ENCODE assay signal across 18 cellular contexts in the genomic region with DNA sequence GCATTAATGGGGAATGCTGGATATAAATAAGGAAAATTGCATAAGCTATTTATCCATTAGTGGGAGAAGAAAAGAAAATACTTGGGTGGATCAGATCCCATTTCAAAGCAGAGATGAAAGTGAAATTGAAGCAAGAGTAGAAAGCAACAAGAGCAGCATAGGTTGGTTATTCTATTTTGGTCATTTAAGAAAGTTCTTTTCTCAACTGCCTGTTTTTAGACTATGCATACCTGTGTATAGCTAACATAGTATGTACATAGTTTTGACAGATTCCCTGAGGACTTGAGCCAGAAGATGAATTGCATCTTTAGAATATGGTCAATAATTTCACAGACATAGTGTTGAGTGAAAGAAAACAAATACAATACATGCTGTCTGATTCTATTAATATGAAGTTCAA. TPM values are rescaled to one million over a fixed set of nuclear protein-coding genes. Genes with fewer than 3 reads are reported as not detected.
DNase-seq lines count a peak whose midpoint lies in the region; ATAC-seq and TF ChIP-seq lines count a peak whose summit lies in the region.
"Had no signal": no experiment of that assay in that cellular context is flagged by ENCODE, and none has a peak within 500 bp of the region (broad histone marks: within the 10 kb centered on the region; RNA-seq: fewer than 3 reads in every experiment).

No MANE protein-coding gene starts in this region.

- TF ChIP-seq CTCF in GM23338 (conservative IDR thresholded peaks at IDR 0.05; ENCODE audit: low read depth in 2 of 2) (no peak), OCI-LY7 (conservative IDR thresholded peaks at IDR 0.05; ENCODE audit: low read length) (no peak)

- H3K36me3 ChIP-seq in GM23338 (ENCODE audit: insufficient read depth) (no peaks in the 10 kb centered on the region), OCI-LY7 (ENCODE audit: insufficient read depth, low read length) (no peaks in the 10 kb centered on the region)

- H3K4me2 ChIP-seq in GM23338 (no peak overlapping the region), OCI-LY7 (ENCODE audit: low read length) (no peak overlapping the region)
- H3K4me2 ChIP-seq: smooth muscle cell had no signal

- no peaks in the 10 kb centered on the region for H3F3A ChIP-seq in GM23338 (replicated peaks; ENCODE audit: low read depth)

- H3K4me3 ChIP-seq in GM23338 (no peak overlapping the region), OCI-LY7 (ENCODE audit: low read depth, low read length, poor library complexity, severe bottlenecking) (no peak overlapping the region)
- H3K4me3 ChIP-seq: GM23248, smooth muscle cell had no signal

- POLR2A ChIA-PET in OCI-LY7 (lab: Charles Lee) = interaction anchor here (1.0 to 1.5 kb wide), 2 partner anchors 14 to 16 kb away, joined by 3 to 6 read pairs; no protein-coding TSS in a partner anchor

- CTCF ChIA-PET in OCI-LY7 (lab: Charles Lee; ENCODE audit: unreplicated experiment) = no interaction called here

- peaks cover 84% of the 10 kb centered on the region for H3K4me1 Mint-ChIP-seq in activated T-cell treated with anti-CD3 and anti-CD28 coated beads, Interleukin-2, amount 50 U/mL, for 72 hours (ENCODE audit: low read depth)
- H3K4me1 Mint-ChIP-seq in GM23338 = peaks cover 10% of the 10 kb centered on the region; the same call in 2 of the 3 replicates
- H3K4me1 Mint-ChIP-seq in activated naive CD8-positive, alpha-beta T cell (ENCODE audit: low read depth) = peaks cover 60% of the 10 kb centered on the region
- H3K4me1 Mint-ChIP-seq in stimulated activated naive B cell treated with anti-CD40 and anti-IgM and Interleukin-4, amounts not matched to agents 10 μg/mL and 1 μg/mL and 100 μg/mL, for 72 hours = peaks cover 41 to 70% of the 10 kb centered on the region in 2 donors

- ATAC-seq in activated T-cell treated with anti-CD3 and anti-CD28 coated beads, Interleukin-2, amount 50 U/mL, for 72 hours (replicated peaks in 1 of 2) = no peak
- no peak for ATAC-seq in GM23338
- no peak for ATAC-seq in stimulated activated naive B cell treated with anti-CD40 and anti-IgM and Interleukin-4, amounts not matched to agents 10 μg/mL and 1 μg/mL and 100 μg/mL, for 72 hours (replicated peaks)

- no peak for DNase-seq in activated T-cell treated with anti-CD3 and anti-CD28 coated beads, Interleukin-2, amount 50 U/mL, for 72 hours
- DNase-seq in activated T-cell treated with anti-CD3 and anti-CD28 coated beads for 4 hours (no peak), GM23338 (ENCODE audit: low spot score) (no peak), HCEC 1CT (no peak), OCI-LY7 (ENCODE audit: low spot score) (no peak), NCI-H187 (lab: John Stamatoyannopoulos, UW) (no peak)
- no peak for DNase-seq in stimulated activated naive B cell treated with anti-CD40 and anti-IgM and Interleukin-4, amounts not matched to agents 10 μg/mL and 1 μg/mL and 100 μg/mL, for 72 hours
- DNase-seq: activated effector memory CD4-positive, alpha-beta T cell treated with anti-CD3 and anti-CD28 coated beads, Interleukin-2, amount 50 U/mL, for 16 hours; aorta; DND-41; GM23248; hypothalamus; SHP77; stimulated activated CD4-positive, alpha-beta T cell treated with anti-CD3 and anti-CD28 coated beads, Interleukin-4, amount 100 ng/mL, for 24 hours; substantia nigra had no signal

- H3K4me1 ChIP-seq in GM23338 (ENCODE audit: insufficient read depth) (peaks cover 7% of the 10 kb centered on the region), OCI-LY7 (ENCODE audit: insufficient read depth, low read length, poor library complexity, severe bottlenecking) (peaks cover 19% of the 10 kb centered on the region)

- H3K36me3 Mint-ChIP-seq in activated T-cell treated with anti-CD3 and anti-CD28 coated beads, Interleukin-2, amount 50 U/mL, for 72 hours (ENCODE audit: insufficient read depth in 2 of 2) = peaks cover 0 to 5% of the 10 kb centered on the region in 2 donors
- H3K36me3 Mint-ChIP-seq in GM23338 (ENCODE audit: low read depth) = no peaks in the 10 kb centered on the region
- no peaks in the 10 kb centered on the region for H3K36me3 Mint-ChIP-seq in activated naive CD8-positive, alpha-beta T cell
- H3K36me3 Mint-ChIP-seq in stimulated activated naive B cell treated with anti-CD40 and anti-IgM and Interleukin-4, amounts not matched to agents 10 μg/mL and 1 μg/mL and 100 μg/mL, for 72 hours = peaks cover 4 to 5% of the 10 kb centered on the region in 2 donors

- no peaks in the 10 kb centered on the region for H3K79me2 ChIP-seq in GM23338 (replicated peaks; ENCODE audit: insufficient read depth)
- no peaks in the 10 kb centered on the region for H3K79me2 ChIP-seq in OCI-LY7 (ENCODE audit: insufficient read depth, low read depth, low read length)

- no peak overlapping the region for H3K27ac ChIP-seq in GM23338 (ENCODE audit: low read depth)
- H3K27ac ChIP-seq in OCI-LY7 (ENCODE audit: low read depth, low read length, poor library complexity, severe bottlenecking) = no peak overlapping the region
- H3K27ac ChIP-seq: GM23248 had no signal

- H3K9me3 ChIP-seq in OCI-LY7 (ENCODE audit: low read length) = no peaks in the 10 kb centered on the region

- BruUV-seq in OCI-LY7 (replicated peaks; lab: Mats Ljungman, UMichigan) = no TSS peak

- H3K4me3 Mint-ChIP-seq in activated T-cell treated with anti-CD3 and anti-CD28 coated beads, Interleukin-2, amount 50 U/mL, for 72 hours = peak overlapping the region; percentile 22 to 29
- no peak overlapping the region for H3K4me3 Mint-ChIP-seq in GM23338
- H3K4me3 Mint-ChIP-seq in activated naive CD8-positive, alpha-beta T cell = peak overlapping the region; percentile 9
- H3K4me3 Mint-ChIP-seq in stimulated activated naive B cell treated with anti-CD40 and anti-IgM and Interleukin-4, amounts not matched to agents 10 μg/mL and 1 μg/mL and 100 μg/mL, for 72 hours = no peak overlapping the region
- H3K4me3 Mint-ChIP-seq: neural crest cell had no signal

- peak overlapping the region; percentile 38 for H3K27ac Mint-ChIP-seq in activated T-cell treated with anti-CD3 and anti-CD28 coated beads, Interleukin-2, amount 50 U/mL, for 72 hours
- no peak overlapping the region for H3K27ac Mint-ChIP-seq in GM23338
- peak overlapping the region; percentile 92 for H3K27ac Mint-ChIP-seq in activated naive CD8-positive, alpha-beta T cell
- H3K27ac Mint-ChIP-seq in stimulated activated naive B cell treated with anti-CD40 and anti-IgM and Interleukin-4, amounts not matched to agents 10 μg/mL and 1 μg/mL and 100 μg/mL, for 72 hours = peak overlapping the region; percentile 31

- peaks cover 0 to 5% of the 10 kb centered on the region in 2 donors for H3K9me3 Mint-ChIP-seq in activated T-cell treated with anti-CD3 and anti-CD28 coated beads, Interleukin-2, amount 50 U/mL, for 72 hours
- no peaks in the 10 kb centered on the region for H3K9me3 Mint-ChIP-seq in GM23338
- H3K9me3 Mint-ChIP-seq in activated naive CD8-positive, alpha-beta T cell (ENCODE audit: low read depth) = peaks cover 5% of the 10 kb centered on the region
- H3K9me3 Mint-ChIP-seq in stimulated activated naive B cell treated with anti-CD40 and anti-IgM and Interleukin-4, amounts not matched to agents 10 μg/mL and 1 μg/mL and 100 μg/mL, for 72 hours = peaks cover 5% of the 10 kb centered on the region in 2 donors

- H3K27me3 Mint-ChIP-seq in activated T-cell treated with anti-CD3 and anti-CD28 coated beads, Interleukin-2, amount 50 U/mL, for 72 hours (ENCODE audit: low read depth) = no peaks in the 10 kb centered on the region
- H3K27me3 Mint-ChIP-seq in GM23338 (ENCODE audit: insufficient read depth, low read depth, poor library complexity) = peaks cover 3% of the 10 kb centered on the region
- H3K27me3 Mint-ChIP-seq in activated naive CD8-positive, alpha-beta T cell = no peaks in the 10 kb centered on the region
- H3K27me3 Mint-ChIP-seq in stimulated activated naive B cell treated with anti-CD40 and anti-IgM and Interleukin-4, amounts not matched to agents 10 μg/mL and 1 μg/mL and 100 μg/mL, for 72 hours = no peaks in the 10 kb centered on the region

- H3K27me3 ChIP-seq in GM23338 (ENCODE audit: insufficient read depth) = no peaks in the 10 kb centered on the region

- no peaks in the 10 kb centered on the region for H4K20me1 ChIP-seq in GM23338 (replicated peaks; ENCODE audit: insufficient read depth)
- no peaks in the 10 kb centered on the region for H4K20me1 ChIP-seq in OCI-LY7 (ENCODE audit: insufficient read depth, low read length)

- intact Hi-C loops in OCI-LY7 (cut with micrococcal nuclease; ENCODE audit: unreplicated experiment) = no loop called here

- peak overlapping the region; percentile 48; the same call in 1 of the 2 replicates for H2AFZ ChIP-seq in GM23338
- H2AFZ ChIP-seq in OCI-LY7 (ENCODE audit: low read length) = no peak overlapping the region
- H2AFZ ChIP-seq: GM23248 had no signal

- no peaks in the 10 kb centered on the region for H3K9me2 ChIP-seq in GM23338 (ENCODE audit: insufficient read depth)
- no peaks in the 10 kb centered on the region for H3K9me2 ChIP-seq in OCI-LY7 (ENCODE audit: insufficient read depth, low read length)

RNA-seq across cellular contexts. Expression of a gene that starts 29.0 kb away (rescaled TPM):
- 10 to 100 TPM; 56.7 to 59.3 TPM for total RNA-seq in activated T-cell treated with anti-CD3 and anti-CD28 coated beads, Interleukin-2, amount 50 U/mL, for 72 hours
- total RNA-seq in GM23338 (2014; rRNA removed; shearing (Covaris generic)) = 9.0 and 10.3 TPM in 2 replicates
- polyA plus RNA-seq in GM23338 (2016; fragmentation: Nextera tagmentation; extraction: Ambion mirVana) = 3.2 and 3.4 TPM in 2 replicates
- total RNA-seq in OCI-LY7 (2014; rRNA removed; shearing (Covaris generic)) = 42.7 and 47.9 TPM in 2 replicates
- total RNA-seq in OCI-LY7 (2022) = 86.5 and 96.3 TPM in 2 replicates

RNA-seq across cellular contexts. Expression of a gene that starts 48.2 kb away (rescaled TPM):
- 100 to 1,000 TPM; 137 to 145 TPM for total RNA-seq in activated T-cell treated with anti-CD3 and anti-CD28 coated beads, Interleukin-2, amount 50 U/mL, for 72 hours
- 239 and 251 TPM in 2 replicates for total RNA-seq in GM23338 (2014; rRNA removed; shearing (Covaris generic))
- 327 and 369 TPM in 2 replicates for polyA plus RNA-seq in GM23338 (2016; fragmentation: Nextera tagmentation; extraction: Ambion mirVana)
- 116 and 130 TPM in 2 replicates for total RNA-seq in OCI-LY7 (2014; rRNA removed; shearing (Covaris generic))
- 196 and 197 TPM in 2 replicates for total RNA-seq in OCI-LY7 (2022)

Comparison
In these comparisons a context has a peak if more than half of its experiments do, and no peak if none do; other contexts are left out.
1. H3K4me3 Mint-ChIP-seq: peak in activated T-cell treated with anti-CD3 and anti-CD28 coated beads, Interleukin-2, amount 50 U/mL, for 72 hours (2 of 2) and activated naive CD8-positive, alpha-beta T cell (single experiment); none in GM23338 (single experiment) and stimulated activated naive B cell treated with anti-CD40 and anti-IgM and Interleukin-4, amounts not matched to agents 10 μg/mL and 1 μg/mL and 100 μg/mL, for 72 hours (0 of 2).